ENCODE assay signal across 9 cellular contexts in genomic region chr1:184002071-184002470, GRCh38. TPM values are rescaled to one million over a fixed set of nuclear protein-coding genes. Genes with fewer than 3 reads are reported as not detected.
DNase-seq lines count a peak whose midpoint lies in the region; ATAC-seq lines count a peak whose summit lies in the region.
"Had no signal": no experiment of that assay in that cellular context is flagged by ENCODE, and none has a peak within 500 bp of the region (broad histone marks: within the 10 kb centered on the region; RNA-seq: fewer than 3 reads in every experiment).

No MANE protein-coding gene starts in this region.

- no peaks in the 10 kb centered on the region for H3K36me3 ChIP-seq in ectodermal cell (ENCODE audit: control insufficient read depth, insufficient read depth, low read length)

- H3K27me3 ChIP-seq in ectodermal cell (ENCODE audit: control insufficient read depth, insufficient read depth, low read length, poor library complexity, severe bottlenecking): no peaks in the 10 kb centered on the region

- H3K4me1 ChIP-seq in ectodermal cell (ENCODE audit: control insufficient read depth, insufficient read depth, low read length): peaks cover 12% of the 10 kb centered on the region

- DNase-seq in COLO829 (ENCODE audit: low spot score) (peak; percentile 95), NCI-H69 (lab: John Stamatoyannopoulos, UW) (peak; percentile 46), middle frontal gyrus (ENCODE audit: extremely low spot score, low spot score) (peak; percentile 67), KG1 (lab: John Stamatoyannopoulos, UW) (no peak)
- DNase-seq in activated CD4-positive, CD25-positive, alpha-beta regulatory T cell (lab: John Stamatoyannopoulos, UW): no peak
- DNase-seq: naive B cell had no signal

- no peaks in the 10 kb centered on the region for H3K9me3 ChIP-seq in ectodermal cell (ENCODE audit: control insufficient read depth, low read length)

- no peak for ATAC-seq in HG03565 (IDR thresholded peaks at IDR 0.05; ENCODE audit: unreplicated experiment)
- ATAC-seq in HG03159 (IDR thresholded peaks at IDR 0.05; ENCODE audit: unreplicated experiment): no peak

- WGBS in ectodermal cell, 2 experiments: 11 to 22% methylated on average over 2 of the region's 2 CpGs

- H3K4me3 ChIP-seq in ectodermal cell (ENCODE audit: insufficient read depth, low read depth, low read length): no peak overlapping the region

- H3K27ac ChIP-seq in ectodermal cell (ENCODE audit: insufficient read depth, low read depth, low read length, poor library complexity, severe bottlenecking): peak overlapping the region; percentile 2

RNA-seq across cellular contexts. Expression of gene COLGALT2, which starts 35.5 kb away (rescaled TPM):
- polyA plus RNA-seq in ectodermal cell (2013, experiment 1 of 4): 16.1 TPM
- polyA plus RNA-seq in ectodermal cell (2013, experiment 2 of 4): 17.7 TPM
- 14.0 TPM for polyA plus RNA-seq in ectodermal cell (2013, experiment 3 of 4)
- 16.8 TPM for polyA plus RNA-seq in ectodermal cell (2013, experiment 4 of 4)

RNA-seq across cellular contexts. Expression of gene TSEN15, which starts 49.5 kb away (rescaled TPM):
- polyA plus RNA-seq in ectodermal cell (2013, experiment 1 of 4): 43.7 TPM
- polyA plus RNA-seq in ectodermal cell (2013, experiment 2 of 4): 50.8 TPM
- 42.3 TPM for polyA plus RNA-seq in ectodermal cell (2013, experiment 3 of 4)
- 48.5 TPM for polyA plus RNA-seq in ectodermal cell (2013, experiment 4 of 4)

Comparison
In these comparisons a context has a peak if more than half of its experiments do, and no peak if none do; other contexts are left out.
1. DNase-seq: peak in COLO829 (single experiment), NCI-H69 (single experiment) and middle frontal gyrus (single experiment); none in activated CD4-positive, CD25-positive, alpha-beta regulatory T cell (0 of 4) and KG1 (single experiment).